ENCODE assay signal across 10 cellular contexts in the genomic region with DNA sequence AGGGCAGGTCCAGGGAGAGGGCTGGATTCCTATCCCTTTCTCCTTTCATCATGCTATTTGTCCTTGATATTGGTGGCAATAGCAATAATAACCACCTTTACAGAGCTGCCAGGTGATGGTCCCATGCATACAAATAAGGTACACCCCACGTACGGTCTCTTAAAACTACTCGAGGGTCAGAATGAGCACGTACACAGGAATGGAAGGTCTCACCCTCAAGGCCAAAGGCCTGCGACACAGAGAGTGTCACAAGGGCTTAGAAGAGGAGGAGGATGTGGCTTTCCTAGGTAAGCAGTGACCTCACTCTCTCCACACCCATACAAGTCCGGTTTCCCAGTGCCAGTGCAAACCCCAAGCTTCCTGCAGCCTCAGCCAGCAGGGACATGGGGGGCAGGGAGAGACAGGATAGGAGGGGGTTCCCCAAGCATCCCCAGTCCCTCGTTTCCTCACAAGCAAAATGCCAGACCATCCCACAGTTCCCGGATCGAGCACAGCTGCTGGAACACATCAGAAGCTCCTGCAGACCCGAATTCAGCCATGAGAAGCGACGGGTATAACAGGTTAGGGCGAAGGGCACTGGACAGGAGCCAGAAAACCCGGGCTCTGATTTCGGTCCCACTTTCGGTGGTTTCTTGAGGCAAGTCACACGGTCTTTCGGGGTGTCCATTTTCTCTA. TPM values are rescaled to one million over a fixed set of nuclear protein-coding genes. Genes with fewer than 3 reads are reported as not detected.
A peak's percentile ranks its signal among the peaks of the same experiment; 100 is the strongest.
DNase-seq lines count a peak whose midpoint lies in the region; ATAC-seq and TF ChIP-seq lines count a peak whose summit lies in the region.
"Had no signal": no experiment of that assay in that cellular context is flagged by ENCODE, and none has a peak within 500 bp of the region (broad histone marks: within the 10 kb centered on the region; RNA-seq: fewer than 3 reads in every experiment).

No MANE protein-coding gene starts in this region.

- H3K4me3 ChIP-seq in lower lobe of right lung: no peak overlapping the region
- H3K4me3 ChIP-seq: heart right ventricle had no signal

- peak; percentile 1 for DNase-seq in stimulated activated naive CD4-positive, alpha-beta T cell treated with Interleukin-2 at 50 U/mL for 16 hours (lab: John Stamatoyannopoulos, UW)
- no peak for DNase-seq in stimulated activated naive CD4-positive, alpha-beta T cell (lab: John Stamatoyannopoulos, UW)
- peak; percentile 49 to 57 for DNase-seq in activated T-cell treated with anti-CD3 and anti-CD28 coated beads, Interleukin-2, amount 50 U/mL, for 48 hours
- no peak for DNase-seq in lower lobe of right lung
- no peak for DNase-seq in SHP77 treated with DMSO at 0.1 percent for 48 hours (lab: John Stamatoyannopoulos, UW)
- DNase-seq in HFFc6: no peak
- DNase-seq in NCI-H526 treated with DMSO at 0.1 percent for 48 hours (lab: John Stamatoyannopoulos, UW): no peak
- DNase-seq: H7, heart right ventricle had no signal

- peaks cover 17% of the 10 kb centered on the region for H3K4me1 Mint-ChIP-seq in HFFc6 (ENCODE audit: low read depth)

- peaks cover 19% of the 10 kb centered on the region for H3K27me3 Mint-ChIP-seq in HFFc6 (ENCODE audit: insufficient read depth)

- H3K27me3 ChIP-seq in lower lobe of right lung (ENCODE audit: low read depth): no peaks in the 10 kb centered on the region

- H3K27ac ChIP-seq in lower lobe of right lung: no peak overlapping the region

- no peaks in the 10 kb centered on the region for H3K36me3 Mint-ChIP-seq in HFFc6 (ENCODE audit: low read depth)

- no peak overlapping the region for H3K27ac Mint-ChIP-seq in HFFc6

- no peaks in the 10 kb centered on the region for H3K36me3 ChIP-seq in lower lobe of right lung
- H3K36me3 ChIP-seq: heart right ventricle had no signal

- ATAC-seq in lower lobe of right lung: peak; percentile 45 to 68
- ATAC-seq in GM21737 (IDR thresholded peaks at IDR 0.05; ENCODE audit: unreplicated experiment): no peak

- peaks cover 4% of the 10 kb centered on the region for H3K4me1 ChIP-seq in lower lobe of right lung

- no peaks in the 10 kb centered on the region for H3K9me3 Mint-ChIP-seq in HFFc6

- no peak for TF ChIP-seq CTCF in lower lobe of right lung (IDR thresholded peaks at IDR 0.05)
- TF ChIP-seq CTCF in HFFc6 (IDR thresholded peaks at IDR 0.05): no peak

- H3K4me3 Mint-ChIP-seq in HFFc6: no peak overlapping the region

- no peaks in the 10 kb centered on the region for H3K9me3 ChIP-seq in lower lobe of right lung
- H3K9me3 ChIP-seq: heart right ventricle had no signal

- intact Hi-C loops in lower lobe of right lung (cut with DNase I): no loop called here

RNA-seq across cellular contexts. Expression of a gene that starts 49.2 kb away (rescaled TPM):
- 5.5 TPM for total RNA-seq in lower lobe of right lung
- under 1 TPM; 0.36 to 0.95 (median 0.62) TPM for total RNA-seq in HFFc6 (2021; fragmentation: NEBNext Ultra II Directional; extraction: Animal tissue kit (Norgen Biotek cat#: 25700))
- total RNA-seq: H7 had no signal

Comparison
In these comparisons a context has a peak if more than half of its experiments do, and no peak if none do; other contexts are left out.
1. DNase-seq: peak in stimulated activated naive CD4-positive, alpha-beta T cell treated with Interleukin-2 at 50 U/mL for 16 hours (single experiment) and activated T-cell treated with anti-CD3 and anti-CD28 coated beads, Interleukin-2, amount 50 U/mL, for 48 hours (2 of 2); none in stimulated activated naive CD4-positive, alpha-beta T cell (0 of 6), lower lobe of right lung (single experiment), SHP77 treated with DMSO at 0.1 percent for 48 hours (single experiment), HFFc6 (single experiment) and NCI-H526 treated with DMSO at 0.1 percent for 48 hours (single experiment).